Comparison of ENCODE assay signal across 8 cellular contexts in genomic region chr17:49414271-49414621, GRCh38. TPM values are rescaled to one million over a fixed set of nuclear protein-coding genes. Genes with fewer than 3 reads are reported as not detected.
DNase-seq lines count a peak whose midpoint lies in the region; ATAC-seq, FAIRE-seq and TF ChIP-seq lines count a peak whose summit lies in the region.

No MANE protein-coding gene starts in this region.

- H3K4me2 ChIP-seq in OCI-LY7 (ENCODE audit: low read length) = peak overlapping the region; percentile 98

- H4K20me1 ChIP-seq in OCI-LY7 (ENCODE audit: insufficient read depth, low read length) = no peaks in the 10 kb centered on the region

- FAIRE-seq in frontal cortex (lab: Jason Lieb, UNC) = no peak

- no peaks in the 10 kb centered on the region for H3K9me2 ChIP-seq in OCI-LY7 (ENCODE audit: insufficient read depth, low read length)

- peak overlapping the region; percentile 68; the same call in 1 of the 2 replicates for H2AFZ ChIP-seq in OCI-LY7 (ENCODE audit: low read length)

- H3K9me3 ChIP-seq in OCI-LY7 (ENCODE audit: low read length) = no peaks in the 10 kb centered on the region
- H3K9me3 ChIP-seq in esophagus squamous epithelium = no peaks in the 10 kb centered on the region

- TF ChIP-seq POLR2A in esophagus squamous epithelium (IDR thresholded peaks at IDR 0.05) = no peak

- CTCF ChIA-PET in OCI-LY7 (lab: Charles Lee; ENCODE audit: unreplicated experiment) = interaction anchor here (0.6 to 1.0 kb wide), 2 partner anchors 8 to 26 kb away, joined by 3 to 5 read pairs; no protein-coding TSS in a partner anchor

- TF ChIP-seq CTCF in GM06990 (IDR thresholded peaks at IDR 0.05; ENCODE audit: insufficient read depth, low read length, poor library complexity, severe bottlenecking) = no peak
- TF ChIP-seq CTCF in OCI-LY7 (conservative IDR thresholded peaks at IDR 0.05; ENCODE audit: low read length) = no peak
- TF ChIP-seq CTCF in esophagus squamous epithelium (IDR thresholded peaks at IDR 0.05) = no peak
- TF ChIP-seq CTCF in progenitor cell of endocrine pancreas (IDR thresholded peaks at IDR 0.05; ENCODE audit: unreplicated experiment) = no peak

- peak overlapping the region; percentile 86 for H3K4me3 ChIP-seq in GM06990 (replicated peaks; ENCODE audit: low read depth, low read length)
- H3K4me3 ChIP-seq in OCI-LY7 (ENCODE audit: low read depth, low read length, poor library complexity, severe bottlenecking) = peak overlapping the region; percentile 96
- H3K4me3 ChIP-seq in esophagus squamous epithelium = peak overlapping the region; percentile 76 to 92 (median 88)

- DNase-seq in GM06990 (ENCODE audit: extremely low read depth, insufficient read length) (no peak), OCI-LY7 (ENCODE audit: low spot score) (no peak), esophagus squamous epithelium (lab: John Stamatoyannopoulos, UW) (no peak), progenitor cell of endocrine pancreas (ENCODE audit: low spot score, unreplicated experiment) (no peak), frontal cortex (ENCODE audit: low spot score in 2 of 2) (no peak), NAMALWA (ENCODE audit: low spot score) (no peak), GM19238 (ENCODE audit: insufficient read length, low spot score) (no peak)

- H3K27me3 Mint-ChIP-seq in progenitor cell of endocrine pancreas = no peaks in the 10 kb centered on the region

- H3K79me2 ChIP-seq in OCI-LY7 (ENCODE audit: insufficient read depth, low read depth, low read length) = peaks cover 15% of the 10 kb centered on the region

- H3K36me3 ChIP-seq in GM06990 (ENCODE audit: control insufficient read depth, insufficient read depth, low read length) = peaks cover 16% of the 10 kb centered on the region
- H3K36me3 ChIP-seq in OCI-LY7 (ENCODE audit: insufficient read depth, low read length) = peaks cover 37% of the 10 kb centered on the region
- peaks cover 10 to 39% (median 15%) of the 10 kb centered on the region in 3 donors for H3K36me3 ChIP-seq in esophagus squamous epithelium

- H3K4me1 ChIP-seq in OCI-LY7 (ENCODE audit: insufficient read depth, low read length, poor library complexity, severe bottlenecking) (peaks cover 16% of the 10 kb centered on the region), esophagus squamous epithelium (peaks cover 6 to 24% (median 14%) of the 10 kb centered on the region in 3 donors)

- BruUV-seq in OCI-LY7 (replicated peaks; lab: Mats Ljungman, UMichigan) = no TSS peak

- peak overlapping the region; percentile 99 for H3K4me3 Mint-ChIP-seq in progenitor cell of endocrine pancreas (ENCODE audit: low read depth)

- H3K9me3 Mint-ChIP-seq in progenitor cell of endocrine pancreas (ENCODE audit: low read depth) = peaks cover 6% of the 10 kb centered on the region

- intact Hi-C loops in OCI-LY7 (cut with micrococcal nuclease; ENCODE audit: unreplicated experiment) = loop anchor here (10.0 kb wide), 1 partner anchor 291 kb away; the partner anchor contains the start of gene SLC35B1
- intact Hi-C loops in esophagus squamous epithelium (cut with DNase I) = no loop called here

- H3K27me3 ChIP-seq in GM06990 (replicated peaks; ENCODE audit: control insufficient read depth, insufficient read depth, low read length) (no peaks in the 10 kb centered on the region), esophagus squamous epithelium (no peaks in the 10 kb centered on the region)

- POLR2A ChIA-PET in OCI-LY7 (lab: Charles Lee) = interaction anchor here (0.5 to 1.3 kb wide), 6 partner anchors 14 to 142 kb away, joined by 3 to 6 read pairs (median 4); no protein-coding TSS in a partner anchor

- no peak for ATAC-seq in HG03460 (IDR thresholded peaks at IDR 0.05; ENCODE audit: unreplicated experiment)

- H3K4me1 Mint-ChIP-seq in progenitor cell of endocrine pancreas (ENCODE audit: low read depth) = peaks cover 10% of the 10 kb centered on the region

- H3K36me3 Mint-ChIP-seq in progenitor cell of endocrine pancreas (ENCODE audit: insufficient read depth) = peaks cover 4% of the 10 kb centered on the region

- 0 to 2% methylated on average over 10 of the region's 10 CpGs for WGBS in esophagus squamous epithelium, 2 donors

- H3K27ac Mint-ChIP-seq in progenitor cell of endocrine pancreas = peak overlapping the region; percentile 94

- H3K27ac ChIP-seq in OCI-LY7 (ENCODE audit: low read depth, low read length, poor library complexity, severe bottlenecking) (no peak overlapping the region), esophagus squamous epithelium (peak overlapping the region in 3 of 4 donors; percentile 72 to 85 (median 83))

RNA-seq across cellular contexts. Expression of gene PHB1, which starts 0.4 kb away (rescaled TPM):
- total RNA-seq in OCI-LY7 (2014; rRNA removed; shearing (Covaris generic)) = 131 and 137 TPM in 2 replicates
- total RNA-seq in OCI-LY7 (2022) (175 and 217 TPM in 2 replicates), esophagus squamous epithelium (100 to 1,000 TPM in 2 of 4 donors, 10 to 100 TPM in 2; 61.7 to 119 (median 106) TPM), progenitor cell of endocrine pancreas (168 and 169 TPM in 2 replicates), frontal cortex (47.7 TPM)

RNA-seq across cellular contexts. Expression of gene ZNF652, which starts 52.2 kb away (rescaled TPM):
- total RNA-seq in OCI-LY7 (2014; rRNA removed; shearing (Covaris generic)) = 35.4 and 36.8 TPM in 2 replicates
- total RNA-seq in OCI-LY7 (2022) (69.7 and 81.0 TPM in 2 replicates), esophagus squamous epithelium (10 to 100 TPM; 14.0 to 32.6 (median 20.9) TPM), progenitor cell of endocrine pancreas (49.3 and 52.7 TPM in 2 replicates), frontal cortex (28.5 TPM)
